Comparison of ENCODE assay signal across 1 cellular context in the genomic region with DNA sequence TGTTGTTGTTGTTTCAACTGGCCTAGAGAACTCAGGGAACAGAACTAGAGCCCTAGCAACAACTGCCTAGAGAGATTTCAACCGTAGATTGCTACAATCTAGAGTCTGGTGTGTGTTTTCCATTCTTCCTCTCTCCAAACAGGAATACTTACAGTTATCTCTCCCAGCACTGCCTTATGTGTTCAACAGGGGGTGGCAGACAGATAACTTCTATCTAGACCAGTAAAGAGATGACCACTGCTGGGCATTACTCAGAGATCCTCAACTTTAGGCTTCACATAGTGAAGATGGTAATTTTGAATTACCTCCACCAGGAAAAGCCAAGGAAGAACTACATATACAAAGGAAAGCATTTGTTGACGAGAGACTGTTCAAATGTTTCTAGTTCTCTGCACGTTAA.
TF ChIP-seq lines count a peak whose summit lies in the region.

No MANE protein-coding gene starts in this region.

TF ChIP-seq in K562, 482 proteins besides CTCF, POLR2A, EP300 and RAD21 (continued from another document and continues in another):
- TF ChIP-seq, protein P1, sequence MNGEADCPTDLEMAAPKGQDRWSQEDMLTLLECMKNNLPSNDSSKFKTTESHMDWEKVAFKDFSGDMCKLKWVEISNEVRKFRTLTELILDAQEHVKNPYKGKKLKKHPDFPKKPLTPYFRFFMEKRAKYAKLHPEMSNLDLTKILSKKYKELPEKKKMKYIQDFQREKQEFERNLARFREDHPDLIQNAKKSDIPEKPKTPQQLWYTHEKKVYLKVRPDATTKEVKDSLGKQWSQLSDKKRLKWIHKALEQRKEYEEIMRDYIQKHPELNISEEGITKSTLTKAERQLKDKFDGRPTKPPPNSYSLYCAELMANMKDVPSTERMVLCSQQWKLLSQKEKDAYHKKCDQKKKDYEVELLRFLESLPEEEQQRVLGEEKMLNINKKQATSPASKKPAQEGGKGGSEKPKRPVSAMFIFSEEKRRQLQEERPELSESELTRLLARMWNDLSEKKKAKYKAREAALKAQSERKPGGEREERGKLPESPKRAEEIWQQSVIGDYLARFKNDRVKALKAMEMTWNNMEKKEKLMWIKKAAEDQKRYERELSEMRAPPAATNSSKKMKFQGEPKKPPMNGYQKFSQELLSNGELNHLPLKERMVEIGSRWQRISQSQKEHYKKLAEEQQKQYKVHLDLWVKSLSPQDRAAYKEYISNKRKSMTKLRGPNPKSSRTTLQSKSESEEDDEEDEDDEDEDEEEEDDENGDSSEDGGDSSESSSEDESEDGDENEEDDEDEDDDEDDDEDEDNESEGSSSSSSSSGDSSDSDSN (IDR thresholded peaks at IDR 0.05; ENCODE audit: borderline replicate concordance in 1 of 2, low read depth in 2 of 2, low read length in 2 of 2) = no peak
- no peak for TF ChIP-seq RBM25 (IDR thresholded peaks at IDR 0.05; ENCODE audit: low read depth, low read length, severe bottlenecking)
- TF ChIP-seq, protein P2, sequence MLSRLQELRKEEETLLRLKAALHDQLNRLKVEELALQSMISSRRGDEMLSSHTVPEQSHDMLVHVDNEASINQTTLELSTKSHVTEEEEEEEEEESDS (CRISPR knock-in tag; IDR thresholded peaks at IDR 0.05) = no peak
- TF ChIP-seq ZNF134 (CRISPR knock-in tag; conservative IDR thresholded peaks at IDR 0.05) = no peak
- no peak for TF ChIP-seq SIRT6 (IDR thresholded peaks at IDR 0.05; ENCODE audit: low read depth, low read length)
- no peak for TF ChIP-seq ZNF3 (CRISPR knock-in tag; IDR thresholded peaks at IDR 0.05)
- TF ChIP-seq, protein P3, sequence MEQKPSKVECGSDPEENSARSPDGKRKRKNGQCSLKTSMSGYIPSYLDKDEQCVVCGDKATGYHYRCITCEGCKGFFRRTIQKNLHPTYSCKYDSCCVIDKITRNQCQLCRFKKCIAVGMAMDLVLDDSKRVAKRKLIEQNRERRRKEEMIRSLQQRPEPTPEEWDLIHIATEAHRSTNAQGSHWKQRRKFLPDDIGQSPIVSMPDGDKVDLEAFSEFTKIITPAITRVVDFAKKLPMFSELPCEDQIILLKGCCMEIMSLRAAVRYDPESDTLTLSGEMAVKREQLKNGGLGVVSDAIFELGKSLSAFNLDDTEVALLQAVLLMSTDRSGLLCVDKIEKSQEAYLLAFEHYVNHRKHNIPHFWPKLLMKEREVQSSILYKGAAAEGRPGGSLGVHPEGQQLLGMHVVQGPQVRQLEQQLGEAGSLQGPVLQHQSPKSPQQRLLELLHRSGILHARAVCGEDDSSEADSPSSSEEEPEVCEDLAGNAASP (IDR thresholded peaks at IDR 0.05) = no peak
- TF ChIP-seq, protein P4, sequence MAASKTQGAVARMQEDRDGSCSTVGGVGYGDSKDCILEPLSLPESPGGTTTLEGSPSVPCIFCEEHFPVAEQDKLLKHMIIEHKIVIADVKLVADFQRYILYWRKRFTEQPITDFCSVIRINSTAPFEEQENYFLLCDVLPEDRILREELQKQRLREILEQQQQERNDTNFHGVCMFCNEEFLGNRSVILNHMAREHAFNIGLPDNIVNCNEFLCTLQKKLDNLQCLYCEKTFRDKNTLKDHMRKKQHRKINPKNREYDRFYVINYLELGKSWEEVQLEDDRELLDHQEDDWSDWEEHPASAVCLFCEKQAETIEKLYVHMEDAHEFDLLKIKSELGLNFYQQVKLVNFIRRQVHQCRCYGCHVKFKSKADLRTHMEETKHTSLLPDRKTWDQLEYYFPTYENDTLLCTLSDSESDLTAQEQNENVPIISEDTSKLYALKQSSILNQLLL (CRISPR knock-in tag; IDR thresholded peaks at IDR 0.05; ENCODE audit: borderline replicate concordance) = no peak
- TF ChIP-seq ZFP1 (CRISPR knock-in tag; IDR thresholded peaks at IDR 0.05) = no peak
- TF ChIP-seq, protein P5, sequence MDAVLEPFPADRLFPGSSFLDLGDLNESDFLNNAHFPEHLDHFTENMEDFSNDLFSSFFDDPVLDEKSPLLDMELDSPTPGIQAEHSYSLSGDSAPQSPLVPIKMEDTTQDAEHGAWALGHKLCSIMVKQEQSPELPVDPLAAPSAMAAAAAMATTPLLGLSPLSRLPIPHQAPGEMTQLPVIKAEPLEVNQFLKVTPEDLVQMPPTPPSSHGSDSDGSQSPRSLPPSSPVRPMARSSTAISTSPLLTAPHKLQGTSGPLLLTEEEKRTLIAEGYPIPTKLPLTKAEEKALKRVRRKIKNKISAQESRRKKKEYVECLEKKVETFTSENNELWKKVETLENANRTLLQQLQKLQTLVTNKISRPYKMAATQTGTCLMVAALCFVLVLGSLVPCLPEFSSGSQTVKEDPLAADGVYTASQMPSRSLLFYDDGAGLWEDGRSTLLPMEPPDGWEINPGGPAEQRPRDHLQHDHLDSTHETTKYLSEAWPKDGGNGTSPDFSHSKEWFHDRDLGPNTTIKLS (IDR thresholded peaks at IDR 0.05; ENCODE audit: borderline replicate concordance, low read depth) = no peak
- no peak for TF ChIP-seq YBX1 (IDR thresholded peaks at IDR 0.05)
- TF ChIP-seq, protein P6, sequence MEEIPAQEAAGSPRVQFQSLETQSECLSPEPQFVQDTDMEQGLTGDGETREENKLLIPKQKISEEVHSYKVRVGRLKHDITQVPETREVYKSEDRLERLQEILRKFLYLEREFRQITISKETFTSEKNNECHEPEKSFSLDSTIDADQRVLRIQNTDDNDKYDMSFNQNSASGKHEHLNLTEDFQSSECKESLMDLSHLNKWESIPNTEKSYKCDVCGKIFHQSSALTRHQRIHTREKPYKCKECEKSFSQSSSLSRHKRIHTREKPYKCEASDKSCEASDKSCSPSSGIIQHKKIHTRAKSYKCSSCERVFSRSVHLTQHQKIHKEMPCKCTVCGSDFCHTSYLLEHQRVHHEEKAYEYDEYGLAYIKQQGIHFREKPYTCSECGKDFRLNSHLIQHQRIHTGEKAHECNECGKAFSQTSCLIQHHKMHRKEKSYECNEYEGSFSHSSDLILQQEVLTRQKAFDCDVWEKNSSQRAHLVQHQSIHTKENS (CRISPR knock-in tag; IDR thresholded peaks at IDR 0.05) = no peak
- TF ChIP-seq KLF10 (CRISPR knock-in tag; IDR thresholded peaks at IDR 0.05) = no peak
- no peak for TF ChIP-seq MAZ (CRISPR knock-in tag; conservative IDR thresholded peaks at IDR 0.05 in 1 of 2, IDR thresholded peaks at IDR 0.05 in 1 of 2)
- TF ChIP-seq, protein P7, sequence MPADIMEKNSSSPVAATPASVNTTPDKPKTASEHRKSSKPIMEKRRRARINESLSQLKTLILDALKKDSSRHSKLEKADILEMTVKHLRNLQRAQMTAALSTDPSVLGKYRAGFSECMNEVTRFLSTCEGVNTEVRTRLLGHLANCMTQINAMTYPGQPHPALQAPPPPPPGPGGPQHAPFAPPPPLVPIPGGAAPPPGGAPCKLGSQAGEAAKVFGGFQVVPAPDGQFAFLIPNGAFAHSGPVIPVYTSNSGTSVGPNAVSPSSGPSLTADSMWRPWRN (IDR thresholded peaks at IDR 0.05; ENCODE audit: low read depth) = no peak
- peak; percentile 62 for TF ChIP-seq TCF3 (CRISPR knock-in tag; IDR thresholded peaks at IDR 0.05)
- no peak for TF ChIP-seq ZBTB8A (IDR thresholded peaks at IDR 0.05; ENCODE audit: partially characterized antibody)
- TF ChIP-seq DPF2 (IDR thresholded peaks at IDR 0.05) = peak; percentile 60; the same call in 1 of the 2 replicates
- peak; percentile 36; the same call in 1 of the 2 replicates for TF ChIP-seq NCOR1 (IDR thresholded peaks at IDR 0.05)
- TF ChIP-seq ARID1B (IDR thresholded peaks at IDR 0.05) = peak; percentile 62
- TF ChIP-seq EHMT2 (IDR thresholded peaks at IDR 0.05) = no peak
- 0 out of 2 replicates have a peak, but pooled peaks have one; percentile 25 for TF ChIP-seq JUN (IDR thresholded peaks at IDR 0.05; ENCODE audit: borderline replicate concordance, low read depth, low read length)
- no peak for TF ChIP-seq JUN (CRISPR knock-in tag; IDR thresholded peaks at IDR 0.05; ENCODE audit: borderline replicate concordance)
- TF ChIP-seq SAFB2 (IDR thresholded peaks at IDR 0.05; ENCODE audit: borderline replicate concordance, low read depth, low read length, severe bottlenecking) = no peak
- TF ChIP-seq, protein P8, sequence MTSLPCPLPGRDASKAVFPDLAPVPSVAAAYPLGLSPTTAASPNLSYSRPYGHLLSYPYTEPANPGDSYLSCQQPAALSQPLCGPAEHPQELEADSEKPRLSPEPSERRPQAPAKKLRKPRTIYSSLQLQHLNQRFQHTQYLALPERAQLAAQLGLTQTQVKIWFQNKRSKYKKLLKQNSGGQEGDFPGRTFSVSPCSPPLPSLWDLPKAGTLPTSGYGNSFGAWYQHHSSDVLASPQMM (CRISPR knock-in tag; IDR thresholded peaks at IDR 0.05) = no peak
- TF ChIP-seq, protein P9, sequence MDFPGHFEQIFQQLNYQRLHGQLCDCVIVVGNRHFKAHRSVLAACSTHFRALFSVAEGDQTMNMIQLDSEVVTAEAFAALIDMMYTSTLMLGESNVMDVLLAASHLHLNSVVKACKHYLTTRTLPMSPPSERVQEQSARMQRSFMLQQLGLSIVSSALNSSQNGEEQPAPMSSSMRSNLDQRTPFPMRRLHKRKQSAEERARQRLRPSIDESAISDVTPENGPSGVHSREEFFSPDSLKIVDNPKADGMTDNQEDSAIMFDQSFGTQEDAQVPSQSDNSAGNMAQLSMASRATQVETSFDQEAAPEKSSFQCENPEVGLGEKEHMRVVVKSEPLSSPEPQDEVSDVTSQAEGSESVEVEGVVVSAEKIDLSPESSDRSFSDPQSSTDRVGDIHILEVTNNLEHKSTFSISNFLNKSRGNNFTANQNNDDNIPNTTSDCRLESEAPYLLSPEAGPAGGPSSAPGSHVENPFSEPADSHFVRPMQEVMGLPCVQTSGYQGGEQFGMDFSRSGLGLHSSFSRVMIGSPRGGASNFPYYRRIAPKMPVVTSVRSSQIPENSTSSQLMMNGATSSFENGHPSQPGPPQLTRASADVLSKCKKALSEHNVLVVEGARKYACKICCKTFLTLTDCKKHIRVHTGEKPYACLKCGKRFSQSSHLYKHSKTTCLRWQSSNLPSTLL (IDR thresholded peaks at IDR 0.05) = no peak
- no peak for TF ChIP-seq FOXJ2 (tag; IDR thresholded peaks at IDR 0.05)
- TF ChIP-seq, protein P10, sequence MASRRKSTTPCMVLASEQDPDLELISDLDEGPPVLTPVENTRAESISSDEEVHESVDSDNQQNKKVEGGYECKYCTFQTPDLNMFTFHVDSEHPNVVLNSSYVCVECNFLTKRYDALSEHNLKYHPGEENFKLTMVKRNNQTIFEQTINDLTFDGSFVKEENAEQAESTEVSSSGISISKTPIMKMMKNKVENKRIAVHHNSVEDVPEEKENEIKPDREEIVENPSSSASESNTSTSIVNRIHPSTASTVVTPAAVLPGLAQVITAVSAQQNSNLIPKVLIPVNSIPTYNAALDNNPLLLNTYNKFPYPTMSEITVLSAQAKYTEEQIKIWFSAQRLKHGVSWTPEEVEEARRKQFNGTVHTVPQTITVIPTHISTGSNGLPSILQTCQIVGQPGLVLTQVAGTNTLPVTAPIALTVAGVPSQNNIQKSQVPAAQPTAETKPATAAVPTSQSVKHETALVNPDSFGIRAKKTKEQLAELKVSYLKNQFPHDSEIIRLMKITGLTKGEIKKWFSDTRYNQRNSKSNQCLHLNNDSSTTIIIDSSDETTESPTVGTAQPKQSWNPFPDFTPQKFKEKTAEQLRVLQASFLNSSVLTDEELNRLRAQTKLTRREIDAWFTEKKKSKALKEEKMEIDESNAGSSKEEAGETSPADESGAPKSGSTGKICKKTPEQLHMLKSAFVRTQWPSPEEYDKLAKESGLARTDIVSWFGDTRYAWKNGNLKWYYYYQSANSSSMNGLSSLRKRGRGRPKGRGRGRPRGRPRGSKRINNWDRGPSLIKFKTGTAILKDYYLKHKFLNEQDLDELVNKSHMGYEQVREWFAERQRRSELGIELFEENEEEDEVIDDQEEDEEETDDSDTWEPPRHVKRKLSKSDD (conservative IDR thresholded peaks at IDR 0.05; ENCODE audit: low read length) = no peak
- TF ChIP-seq, protein P11, sequence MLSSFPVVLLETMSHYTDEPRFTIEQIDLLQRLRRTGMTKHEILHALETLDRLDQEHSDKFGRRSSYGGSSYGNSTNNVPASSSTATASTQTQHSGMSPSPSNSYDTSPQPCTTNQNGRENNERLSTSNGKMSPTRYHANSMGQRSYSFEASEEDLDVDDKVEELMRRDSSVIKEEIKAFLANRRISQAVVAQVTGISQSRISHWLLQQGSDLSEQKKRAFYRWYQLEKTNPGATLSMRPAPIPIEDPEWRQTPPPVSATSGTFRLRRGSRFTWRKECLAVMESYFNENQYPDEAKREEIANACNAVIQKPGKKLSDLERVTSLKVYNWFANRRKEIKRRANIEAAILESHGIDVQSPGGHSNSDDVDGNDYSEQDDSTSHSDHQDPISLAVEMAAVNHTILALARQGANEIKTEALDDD (IDR thresholded peaks at IDR 0.05) = peak; percentile 68
- TF ChIP-seq DDX20 (tag; IDR thresholded peaks at IDR 0.05; ENCODE audit: low read depth) = no peak
- TF ChIP-seq SMAD2 (IDR thresholded peaks at IDR 0.05; ENCODE audit: low read depth, low read length) = no peak
- TF ChIP-seq CCAR2 (IDR thresholded peaks at IDR 0.05; ENCODE audit: low read depth, low read length) = no peak
- TF ChIP-seq SUPT5H (IDR thresholded peaks at IDR 0.05) = no peak
- no peak for TF ChIP-seq ATF7 (IDR thresholded peaks at IDR 0.05)
- TF ChIP-seq CBFA2T3 (IDR thresholded peaks at IDR 0.05) = peak; percentile 77
- TF ChIP-seq PHTF2 (CRISPR knock-in tag; IDR thresholded peaks at IDR 0.05) = no peak
- TF ChIP-seq TRIM24 (IDR thresholded peaks at IDR 0.05) = no peak
- no peak for TF ChIP-seq PHF21A (IDR thresholded peaks at IDR 0.05; ENCODE audit: borderline replicate concordance, low read depth)
- no peak for TF ChIP-seq HDAC1 (IDR thresholded peaks at IDR 0.05)
- peak; percentile 47; the same call in 1 of the 2 replicates for TF ChIP-seq TEAD4 (IDR thresholded peaks at IDR 0.05; ENCODE audit: low read length)
- TF ChIP-seq TEAD4 (CRISPR knock-in tag; IDR thresholded peaks at IDR 0.05; ENCODE audit: borderline replicate concordance) = no peak
- no peak for TF ChIP-seq FOXM1 (IDR thresholded peaks at IDR 0.05; ENCODE audit: low read depth)
- no peak for TF ChIP-seq FOXM1 (CRISPR knock-in tag; IDR thresholded peaks at IDR 0.05; ENCODE audit: low read depth)
- TF ChIP-seq SOX6 (IDR thresholded peaks at IDR 0.05) = peak; percentile 48
- no peak for TF ChIP-seq PHF8 (IDR thresholded peaks at IDR 0.05; ENCODE audit: borderline replicate concordance, low read length)
- TF ChIP-seq TFAM (CRISPR knock-in tag; conservative IDR thresholded peaks at IDR 0.05) = no peak
- no peak for TF ChIP-seq PYGO2 (tag; IDR thresholded peaks at IDR 0.05)
- no peak for TF ChIP-seq KLF13 (tag; IDR thresholded peaks at IDR 0.05; ENCODE audit: borderline replicate concordance, low read depth)
- no peak for TF ChIP-seq ETV5 (CRISPR knock-in tag; IDR thresholded peaks at IDR 0.05; ENCODE audit: low read depth)
- TF ChIP-seq TAF9B (IDR thresholded peaks at IDR 0.05; ENCODE audit: partially characterized antibody) = no peak
- TF ChIP-seq, protein P12, sequence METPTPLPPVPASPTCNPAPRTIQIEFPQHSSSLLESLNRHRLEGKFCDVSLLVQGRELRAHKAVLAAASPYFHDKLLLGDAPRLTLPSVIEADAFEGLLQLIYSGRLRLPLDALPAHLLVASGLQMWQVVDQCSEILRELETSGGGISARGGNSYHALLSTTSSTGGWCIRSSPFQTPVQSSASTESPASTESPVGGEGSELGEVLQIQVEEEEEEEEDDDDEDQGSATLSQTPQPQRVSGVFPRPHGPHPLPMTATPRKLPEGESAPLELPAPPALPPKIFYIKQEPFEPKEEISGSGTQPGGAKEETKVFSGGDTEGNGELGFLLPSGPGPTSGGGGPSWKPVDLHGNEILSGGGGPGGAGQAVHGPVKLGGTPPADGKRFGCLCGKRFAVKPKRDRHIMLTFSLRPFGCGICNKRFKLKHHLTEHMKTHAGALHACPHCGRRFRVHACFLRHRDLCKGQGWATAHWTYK (CRISPR knock-in tag; IDR thresholded peaks at IDR 0.05) = no peak
- no peak for TF ChIP-seq CCNT2 (IDR thresholded peaks at IDR 0.05; ENCODE audit: borderline replicate concordance, extremely low read depth, insufficient read length, low read depth, low read length)
